Comparison of ENCODE assay signal across 23 cellular contexts in genomic region chr11:46981429-46981828, GRCh38. TPM values are rescaled to one million over a fixed set of nuclear protein-coding genes. Genes with fewer than 3 reads are reported as not detected.
DNase-seq lines count a peak whose midpoint lies in the region; ATAC-seq and TF ChIP-seq lines count a peak whose summit lies in the region.
"Had no signal": no experiment of that assay in that cellular context is flagged by ENCODE, and none has a peak within 500 bp of the region (broad histone marks: within the 10 kb centered on the region; RNA-seq: fewer than 3 reads in every experiment).

No MANE protein-coding gene starts in this region.

- intact Hi-C loops in CD4-positive, alpha-beta T cell (cut with DNase I, micrococcal nuclease): no loop called here
- intact Hi-C loops in activated B cell treated with CpG ODN at 0.5 μM for 24 hours (cut with micrococcal nuclease): no loop called here

- H3K27me3 ChIP-seq in CD4-positive, alpha-beta T cell (ENCODE audit: control insufficient read depth, insufficient read depth, low read length): no peaks in the 10 kb centered on the region
- H3K27me3 ChIP-seq: body of pancreas, MG63, upper lobe of left lung had no signal

- H3K36me3 Mint-ChIP-seq in CD4-positive, alpha-beta T cell (ENCODE audit: low read depth): no peaks in the 10 kb centered on the region
- no peaks in the 10 kb centered on the region for H3K36me3 Mint-ChIP-seq in activated B cell treated with CpG ODN at 0.5 μM for 24 hours (ENCODE audit: low read depth)
- no peaks in the 10 kb centered on the region for H3K36me3 Mint-ChIP-seq in naive B cell

- H3K27ac Mint-ChIP-seq in CD4-positive, alpha-beta T cell: no peak overlapping the region
- H3K27ac Mint-ChIP-seq in activated B cell treated with CpG ODN at 0.5 μM for 24 hours (no peak overlapping the region), naive B cell (peak overlapping the region in 2 of 6 donors; percentile 43 to 76)
- H3K27ac Mint-ChIP-seq: activated naive CD8-positive, alpha-beta T cell; H9 had no signal

- DNase-seq in CD4-positive, alpha-beta T cell: no peak
- DNase-seq in GM12865 (ENCODE audit: low read depth) (no peak), activated B cell treated with CpG ODN at 0.5 μM for 24 hours (no peak), naive B cell (no peak), NCI-H2107 (lab: John Stamatoyannopoulos, UW) (no peak)
- no peak for DNase-seq in stimulated activated CD4-positive, alpha-beta T cell treated with anti-CD3 and anti-CD28 coated beads, Interleukin-2, amount 100 ng/mL, for 48 hours
- DNase-seq in stimulated activated CD4-positive, alpha-beta T cell treated with anti-CD3 and anti-CD28 coated beads, Interleukin-4, amount 100 ng/mL, for 1 hour: no peak
- DNase-seq: activated CD8-positive, alpha-beta memory T cell treated with anti-CD3 and anti-CD28 coated beads, Interleukin-2, amount 50 U/mL, for 48 hours; body of pancreas; GDM1; H9; head of caudate nucleus; MG63; NCI-H146; NCI-H2171 treated with DMSO at 0.1 percent for 48 hours; NCI-H69; PC-3; right cardiac atrium; stimulated activated CD4-positive, alpha-beta T cell treated with anti-CD3 and anti-CD28 coated beads, Interleukin-15, amount 100 ng/mL, for 24 hours; stimulated activated naive CD4-positive, alpha-beta T cell; upper lobe of left lung had no signal

- H3K27me3 Mint-ChIP-seq in CD4-positive, alpha-beta T cell: no peaks in the 10 kb centered on the region
- no peaks in the 10 kb centered on the region for H3K27me3 Mint-ChIP-seq in activated B cell treated with CpG ODN at 0.5 μM for 24 hours
- no peaks in the 10 kb centered on the region for H3K27me3 Mint-ChIP-seq in naive B cell
- H3K27me3 Mint-ChIP-seq: activated naive CD8-positive, alpha-beta T cell had no signal

- no peaks in the 10 kb centered on the region for H3K9me3 Mint-ChIP-seq in CD4-positive, alpha-beta T cell
- H3K9me3 Mint-ChIP-seq in activated B cell treated with CpG ODN at 0.5 μM for 24 hours: no peaks in the 10 kb centered on the region
- H3K9me3 Mint-ChIP-seq in naive B cell: no peaks in the 10 kb centered on the region
- H3K9me3 Mint-ChIP-seq: H9 had no signal

- peak overlapping the region; percentile 73 for H3K4me3 Mint-ChIP-seq in CD4-positive, alpha-beta T cell
- H3K4me3 Mint-ChIP-seq in activated B cell treated with CpG ODN at 0.5 μM for 24 hours: peak overlapping the region; percentile 64
- H3K4me3 Mint-ChIP-seq in naive B cell: peak overlapping the region; percentile 2 to 79 (median 56)
- H3K4me3 Mint-ChIP-seq: activated naive CD8-positive, alpha-beta T cell; H9 had no signal

- H3K4me3 ChIP-seq in GM12865 (ENCODE audit: low read depth, low read length): peak overlapping the region; percentile 38
- H3K4me3 ChIP-seq: body of pancreas, lung, MG63, upper lobe of left lung had no signal

- no peaks in the 10 kb centered on the region for H3K9me3 ChIP-seq in CD4-positive, alpha-beta T cell (ENCODE audit: control insufficient read depth, low read length)
- H3K9me3 ChIP-seq: body of pancreas, MG63, upper lobe of left lung had no signal

- H3K4me1 Mint-ChIP-seq in CD4-positive, alpha-beta T cell (ENCODE audit: low read depth): peaks cover 8% of the 10 kb centered on the region
- H3K4me1 Mint-ChIP-seq in activated B cell treated with CpG ODN at 0.5 μM for 24 hours (peaks cover 5% of the 10 kb centered on the region), naive B cell (peaks cover 0 to 7% (median 0%) of the 10 kb centered on the region in 3 donors)

- H3K27ac ChIP-seq in CD4-positive, alpha-beta T cell (ENCODE audit: low read depth, low read length): no peak overlapping the region
- H3K27ac ChIP-seq: body of pancreas, upper lobe of left lung had no signal

- no peak for ATAC-seq in CD4-positive, alpha-beta T cell (ENCODE audit: poor library complexity)
- no peak for ATAC-seq in activated B cell treated with CpG ODN at 0.5 μM for 24 hours (ENCODE audit: low read depth)
- peak in 1 of 2 donors; percentile 27 for ATAC-seq in naive B cell (ENCODE audit: low read depth in 2 of 2)
- ATAC-seq: body of pancreas, PC-3, right cardiac atrium had no signal

- no peak for TF ChIP-seq CTCF in CD4-positive, alpha-beta T cell (IDR thresholded peaks at IDR 0.05)
- TF ChIP-seq CTCF in GM12865 (IDR thresholded peaks at IDR 0.05; ENCODE audit: insufficient read depth, low read depth, low read length, missing control alignments): no peak
- no peak for TF ChIP-seq CTCF in activated B cell treated with CpG ODN at 0.5 μM for 24 hours (IDR thresholded peaks at IDR 0.05)

- POLR2A ChIA-PET in CD4-positive, alpha-beta T cell (lab: Charles Lee): no interaction called here
- POLR2A ChIA-PET in activated B cell treated with CpG ODN at 0.5 μM for 24 hours (lab: Charles Lee): no interaction called here

- CTCF ChIA-PET in CD4-positive, alpha-beta T cell (lab: Charles Lee): interaction anchor here (1.0 kb wide), 1 partner anchor 8 kb away, joined by 3 read pairs; no protein-coding TSS in a partner anchor
- CTCF ChIA-PET in activated B cell treated with CpG ODN at 0.5 μM for 24 hours (lab: Charles Lee): interaction anchor here (0.6 kb wide), 1 partner anchor 79 kb away, joined by 3 read pairs; no protein-coding TSS in a partner anchor

RNA-seq across cellular contexts. Expression of gene CSTPP1, which starts 44.9 kb away (rescaled TPM):
- total RNA-seq in CD4-positive, alpha-beta T cell: 1 to 10 TPM; 6.6 to 7.3 TPM
- 26.2 and 29.9 TPM in 2 replicates for total RNA-seq in activated B cell treated with CpG ODN at 0.5 μM for 24 hours
- polyA plus RNA-seq in naive B cell (ENCODE audit: low read depth in 6 of 6): 10 to 100 TPM; 16.8 to 34.9 (median 18.7) TPM
